ENCODE assay signal across 7 cellular contexts in genomic region chr16:85947511-85948509, GRCh38.
DNase-seq lines count a peak whose midpoint lies in the region; ATAC-seq lines count a peak whose summit lies in the region.

No MANE protein-coding gene starts in this region.

- DNase-seq in GM19240 (ENCODE audit: insufficient read length, low spot score) (peak; percentile 65), activated T-cell treated with anti-CD3 and anti-CD28 coated beads for 48 hours (ENCODE audit: low read depth) (peak; percentile 34), HUDEP-2 (lab: John Stamatoyannopoulos, UW; ENCODE audit: unreplicated experiment in 76 of 76) (no peak), islet precursor cell (no peak)
- peak; percentile 77 for DNase-seq in stimulated activated CD4-positive, alpha-beta T cell treated with anti-CD3 and anti-CD28 coated beads, Interleukin-1b, Interleukin-23, amount 100 ng/mL, for 48 hours
- DNase-seq in effector CD8-positive, alpha-beta T cell (lab: John Stamatoyannopoulos, UW) = no peak

- ATAC-seq in HG03097 (IDR thresholded peaks at IDR 0.05; ENCODE audit: low FRiP score, unreplicated experiment) = peak; percentile 64

Comparison
In these comparisons a context has a peak if more than half of its experiments do, and no peak if none do; other contexts are left out.
1. DNase-seq: peak in GM19240 (single experiment), activated T-cell treated with anti-CD3 and anti-CD28 coated beads for 48 hours (single experiment) and stimulated activated CD4-positive, alpha-beta T cell treated with anti-CD3 and anti-CD28 coated beads, Interleukin-1b, Interleukin-23, amount 100 ng/mL, for 48 hours (single experiment); none in effector CD8-positive, alpha-beta T cell (single experiment), HUDEP-2 (0 of 76) and islet precursor cell (single experiment).